In the genomic region with DNA sequence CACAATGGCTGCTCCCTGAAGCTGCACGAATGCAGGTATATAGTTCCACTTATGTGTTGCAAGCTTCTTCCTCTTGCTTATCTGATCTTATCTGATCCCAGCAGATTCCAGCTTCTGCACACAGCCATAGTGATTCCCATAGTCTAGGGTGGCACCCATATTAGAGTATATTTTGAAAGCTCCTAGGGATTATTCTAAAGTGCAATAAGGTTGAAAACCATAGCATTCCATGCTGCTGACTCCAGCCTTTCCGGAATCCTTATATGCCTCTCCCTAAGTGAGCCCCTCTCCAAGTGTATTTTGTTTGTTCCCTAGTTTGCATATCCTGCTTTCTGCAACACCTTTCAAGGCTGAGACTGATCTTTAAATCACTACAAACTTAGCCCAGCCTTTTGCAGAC, we compare ENCODE assay signal across 23 cellular contexts.
"Had no signal": no experiment of that assay in that cellular context is flagged by ENCODE, and none has a peak within 500 bp of the region (broad histone marks: within the 10 kb centered on the region; RNA-seq: fewer than 3 reads in every experiment).

No MANE protein-coding gene starts in this region.

- H3K4me3 Mint-ChIP-seq: activated CD4-positive, alpha-beta T cell treated with anti-CD3 and anti-CD28 coated beads, Interleukin-2, amount 10 ng/mL, durations not matched to agents 7 days and 5 days; activated naive CD4-positive, alpha-beta T cell treated with anti-CD3 and anti-CD28 coated beads for 36 hours; activated T-cell treated with anti-CD3 and anti-CD28 coated beads, Interleukin-2, amount 50 U/mL, for 4 hours; immature natural killer cell; memory B cell; naive thymus-derived CD4-positive, alpha-beta T cell; stimulated activated effector memory CD8-positive, alpha-beta T cell treated with anti-CD3 and anti-CD28 coated beads, Interleukin-12 subunit alpha, Interleukin-12 subunit beta, amount 100 ng/mL, for 72 hours had no signal

- H3K27me3 ChIP-seq: ascending aorta, stomach, testis, upper lobe of left lung had no signal

- H3K9me3 Mint-ChIP-seq: activated naive CD4-positive, alpha-beta T cell treated with anti-CD3 and anti-CD28 coated beads for 36 hours; activated T-cell treated with anti-CD3 and anti-CD28 coated beads, Interleukin-2, amount 50 U/mL, for 4 hours; memory B cell; stimulated activated effector memory CD8-positive, alpha-beta T cell treated with anti-CD3 and anti-CD28 coated beads, Interleukin-12 subunit alpha, Interleukin-12 subunit beta, amount 100 ng/mL, for 72 hours had no signal

- DNase-seq: activated CD4-positive, alpha-beta T cell treated with anti-CD3 and anti-CD28 coated beads, Interleukin-2, amount 10 ng/mL, durations not matched to agents 7 days and 5 days; activated CD8-positive, alpha-beta memory T cell treated with anti-CD3 and anti-CD28 coated beads, Interleukin-2, amount 50 U/mL, for 4 hours; activated naive CD4-positive, alpha-beta T cell treated with anti-CD3 and anti-CD28 coated beads for 36 hours; activated T-cell treated with anti-CD3 and anti-CD28 coated beads, Interleukin-2, amount 50 U/mL, for 4 hours; cerebellar nuclear complex; effector CD4-positive, alpha-beta T cell; heart left ventricle; immature natural killer cell; left ventricle myocardium superior; naive thymus-derived CD4-positive, alpha-beta T cell; pancreas; right lobe of liver; stimulated activated CD4-positive, alpha-beta T cell treated with anti-CD3 and anti-CD28 coated beads, Interleukin-4, amount 100 ng/mL, for 24 hours; stomach; T1000; testis; upper lobe of left lung had no signal

- H3K4me1 ChIP-seq: ascending aorta, gastroesophageal sphincter, heart left ventricle, pancreas, right lobe of liver, stomach, testis, upper lobe of left lung had no signal

- H3K27ac ChIP-seq: ascending aorta, gastroesophageal sphincter, heart left ventricle, pancreas, right lobe of liver, stomach, testis, upper lobe of left lung had no signal

- H3K4me3 ChIP-seq: ascending aorta, gastroesophageal sphincter, heart left ventricle, pancreas, right lobe of liver, smooth muscle cell, stomach, testis, upper lobe of left lung had no signal

- H3K4me2 ChIP-seq: smooth muscle cell had no signal

- H3K27ac Mint-ChIP-seq: activated CD4-positive, alpha-beta T cell treated with anti-CD3 and anti-CD28 coated beads, Interleukin-2, amount 10 ng/mL, durations not matched to agents 7 days and 5 days; activated naive CD4-positive, alpha-beta T cell treated with anti-CD3 and anti-CD28 coated beads for 36 hours; immature natural killer cell; memory B cell; naive thymus-derived CD4-positive, alpha-beta T cell; stimulated activated effector memory CD8-positive, alpha-beta T cell treated with anti-CD3 and anti-CD28 coated beads, Interleukin-12 subunit alpha, Interleukin-12 subunit beta, amount 100 ng/mL, for 72 hours had no signal

- H3K36me3 Mint-ChIP-seq: immature natural killer cell; memory B cell; naive thymus-derived CD4-positive, alpha-beta T cell; stimulated activated effector memory CD8-positive, alpha-beta T cell treated with anti-CD3 and anti-CD28 coated beads, Interleukin-12 subunit alpha, Interleukin-12 subunit beta, amount 100 ng/mL, for 72 hours had no signal

- H3K9me3 ChIP-seq: ascending aorta, gastroesophageal sphincter, heart left ventricle, pancreas, right lobe of liver, stomach, testis, upper lobe of left lung had no signal

- ATAC-seq: activated T-cell treated with anti-CD3 and anti-CD28 coated beads, Interleukin-2, amount 50 U/mL, for 4 hours; esophagus mucosa; gastroesophageal sphincter; heart left ventricle; left ventricle myocardium superior; naive thymus-derived CD4-positive, alpha-beta T cell; pancreas; right lobe of liver; stimulated activated effector memory CD8-positive, alpha-beta T cell treated with anti-CD3 and anti-CD28 coated beads, Interleukin-12 subunit alpha, Interleukin-12 subunit beta, amount 100 ng/mL, for 72 hours had no signal

- H3K36me3 ChIP-seq: ascending aorta, gastroesophageal sphincter, heart left ventricle, pancreas, right lobe of liver, stomach, upper lobe of left lung had no signal

- H3K4me1 Mint-ChIP-seq: activated CD4-positive, alpha-beta T cell treated with anti-CD3 and anti-CD28 coated beads, Interleukin-2, amount 10 ng/mL, durations not matched to agents 7 days and 5 days; immature natural killer cell; memory B cell; naive thymus-derived CD4-positive, alpha-beta T cell; stimulated activated effector memory CD8-positive, alpha-beta T cell treated with anti-CD3 and anti-CD28 coated beads, Interleukin-12 subunit alpha, Interleukin-12 subunit beta, amount 100 ng/mL, for 72 hours had no signal
